Comparison of ENCODE assay signal across 19 cellular contexts in the genomic region with DNA sequence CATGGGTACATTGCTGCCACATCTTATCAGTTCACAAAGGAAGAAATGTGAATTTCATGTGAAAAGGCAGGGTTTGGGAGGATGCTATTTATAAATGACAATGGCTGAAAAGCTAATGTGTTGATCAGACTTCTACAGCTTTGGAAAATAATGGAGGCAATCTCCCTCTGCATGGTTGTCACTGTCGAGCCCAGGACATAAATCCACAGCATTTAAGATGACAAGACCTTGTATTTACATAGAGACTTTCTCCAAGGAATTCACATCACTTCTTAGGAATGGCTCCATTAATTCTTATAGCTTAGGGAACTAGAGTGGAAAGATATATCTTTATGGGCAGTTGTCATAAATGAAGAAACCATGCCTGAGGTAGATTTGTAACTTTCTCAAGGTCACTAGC.
"Had no signal": no experiment of that assay in that cellular context is flagged by ENCODE, and none has a peak within 500 bp of the region (broad histone marks: within the 10 kb centered on the region; RNA-seq: fewer than 3 reads in every experiment).

No MANE protein-coding gene starts in this region.

- H3K4me2 ChIP-seq: neural progenitor cell had no signal

- H3K36me3 Mint-ChIP-seq: naive thymus-derived CD4-positive, alpha-beta T cell; neural progenitor cell; type B pancreatic cell had no signal

- ATAC-seq: naive thymus-derived CD4-positive, alpha-beta T cell had no signal

- H2AFZ ChIP-seq: neural progenitor cell had no signal

- H3K4me3 Mint-ChIP-seq: naive thymus-derived CD4-positive, alpha-beta T cell; neural progenitor cell; type B pancreatic cell had no signal

- H3K9ac ChIP-seq: neural progenitor cell had no signal

- DNase-seq: colonic mucosa; dermis blood vessel endothelial cell; erythroblast; head of caudate nucleus; hippocampal formation; kidney glomerular epithelial cell; naive thymus-derived CD4-positive, alpha-beta T cell; nucleus accumbens; ovary; sigmoid colon; stimulated activated CD4-positive, alpha-beta T cell treated with anti-CD3 and anti-CD28 coated beads, Interleukin-12 subunit alpha, Interleukin-12 subunit beta, amount 100 ng/mL, for 4 hours; stimulated activated naive CD4-positive, alpha-beta T cell treated with Interleukin-2 at 50 U/mL for 16 hours; thyroid gland had no signal

- FAIRE-seq: endothelial cell of umbilical vein, urothelium cell line had no signal

- H3K4me3 ChIP-seq: colonic mucosa, neural progenitor cell, ovary, right atrium auricular region, sigmoid colon, skin epidermis, thyroid gland had no signal

- H3K27ac Mint-ChIP-seq: naive thymus-derived CD4-positive, alpha-beta T cell; neural progenitor cell; type B pancreatic cell had no signal

- H3K36me3 ChIP-seq: colonic mucosa, neural progenitor cell, ovary, right atrium auricular region, sigmoid colon, thyroid gland had no signal

- H3K27me3 ChIP-seq: colonic mucosa, neural progenitor cell, ovary, right atrium auricular region, sigmoid colon, thyroid gland had no signal

- H3K4me1 Mint-ChIP-seq: naive thymus-derived CD4-positive, alpha-beta T cell; neural progenitor cell had no signal

- H3K27ac ChIP-seq: colonic mucosa, neural progenitor cell, ovary, right atrium auricular region, sigmoid colon, skin epidermis, thyroid gland had no signal

- H3K4me1 ChIP-seq: colonic mucosa, neural progenitor cell, right atrium auricular region, sigmoid colon, thyroid gland had no signal

- H3K27me3 Mint-ChIP-seq: naive thymus-derived CD4-positive, alpha-beta T cell; type B pancreatic cell had no signal

- H3K9me3 ChIP-seq: colonic mucosa, ovary, sigmoid colon, thyroid gland had no signal
